31 cellular contexts compared by ENCODE assay signal in genomic region chr7:123292227-123292626, GRCh38.
A peak's percentile ranks its signal among the peaks of the same experiment; 100 is the strongest.
DNase-seq lines count a peak whose midpoint lies in the region; ATAC-seq, FAIRE-seq and TF ChIP-seq lines count a peak whose summit lies in the region.
"Had no signal": no experiment of that assay in that cellular context is flagged by ENCODE, and none has a peak within 500 bp of the region (broad histone marks: within the 10 kb centered on the region; RNA-seq: fewer than 3 reads in every experiment).

No MANE protein-coding gene starts in this region.

- TF ChIP-seq CTCF in mucosa of descending colon (IDR thresholded peaks at IDR 0.05), result no peak

- no peak for DNase-seq in GM19239 (ENCODE audit: insufficient read length, low spot score)
- no peak for DNase-seq in left colon
- DNase-seq in mucosa of descending colon, result peak in 1 of 3 donors; percentile 8
- no peak for DNase-seq in left lobe of liver (ENCODE audit: low spot score)
- DNase-seq: 8988T; ACHN; AML-193; BE2C; C1 segment of cervical spinal cord; Caco-2; Calu3; CD4-positive, alpha-beta memory T cell; CD4-positive, alpha-beta T cell; CD4-positive, CD25-positive, alpha-beta regulatory T cell; CD8-positive, alpha-beta memory T cell; CD8-positive, alpha-beta T cell; COR-L47; DMS 273 treated with DMSO at 0.1 percent for 48 hours; DMS153; DMS53; DMS79; DMS79 treated with DMSO at 0.1 percent for 48 hours; DND-41; EL had no signal

- FAIRE-seq in GM19239 (lab: Jason Lieb, UNC), result peak; percentile 18
- FAIRE-seq: A204.1, A549, D721Med had no signal

- intact Hi-C loops in left colon (cut with DNase I, micrococcal nuclease) (no loop called here), mucosa of descending colon (cut with DNase I, micrococcal nuclease) (no loop called here)

- no peak overlapping the region for H3K4me3 ChIP-seq in mucosa of descending colon
- H3K4me3 ChIP-seq: A549; BLaER1; BLaER1 treated with 17β-estradiol and CSF1 and Interleukin-3, amounts not matched to agents 10 nM and 100 nM had no signal

- H3K9me3 ChIP-seq in mucosa of descending colon, result no peaks in the 10 kb centered on the region
- H3K9me3 ChIP-seq: A549; BE2C; BLaER1; BLaER1 treated with 17β-estradiol and CSF1 and Interleukin-3, amounts not matched to agents 10 nM and 100 nM; Caco-2 had no signal

- H3K36me3 ChIP-seq in mucosa of descending colon (ENCODE audit: low read depth), result no peaks in the 10 kb centered on the region
- H3K36me3 ChIP-seq: BE2C; BLaER1; BLaER1 treated with 17β-estradiol and CSF1 and Interleukin-3, amounts not matched to agents 10 nM and 100 nM had no signal

- H3K4me1 ChIP-seq in mucosa of descending colon (ENCODE audit: low read depth), result peaks cover 6% of the 10 kb centered on the region
- H3K4me1 ChIP-seq: A549; BE2C; BLaER1; BLaER1 treated with 17β-estradiol and CSF1 and Interleukin-3, amounts not matched to agents 10 nM and 100 nM; Caco-2 had no signal

- ATAC-seq in left colon (peak; percentile 98), mucosa of descending colon (peak; percentile 90), left lobe of liver (no peak), HG03135 (IDR thresholded peaks at IDR 0.05; ENCODE audit: unreplicated experiment) (no peak), GM19324 (IDR thresholded peaks at IDR 0.05; ENCODE audit: low FRiP score, unreplicated experiment) (no peak)
- ATAC-seq: A549; CD8-positive, alpha-beta T cell had no signal

Comparison
In these comparisons a context has a peak if more than half of its experiments do, and no peak if none do; other contexts are left out.
1. ATAC-seq: peak in left colon (single experiment) and mucosa of descending colon (single experiment); none in left lobe of liver (single experiment), HG03135 (single experiment) and GM19324 (single experiment).